ENCODE assay signal across 11 cellular contexts in genomic region chr3:170033489-170033888, GRCh38. TPM values are rescaled to one million over a fixed set of nuclear protein-coding genes. Genes with fewer than 3 reads are reported as not detected.
DNase-seq lines count a peak whose midpoint lies in the region; ATAC-seq lines count a peak whose summit lies in the region.
"Had no signal": no experiment of that assay in that cellular context is flagged by ENCODE, and none has a peak within 500 bp of the region (broad histone marks: within the 10 kb centered on the region; RNA-seq: fewer than 3 reads in every experiment).

No MANE protein-coding gene starts in this region.

- peak overlapping the region; percentile 1 for H2AFZ ChIP-seq in neuronal stem cell (ENCODE audit: low read length)

- H3K36me3 Mint-ChIP-seq in IgD-negative memory B cell (peaks cover 2% of the 10 kb centered on the region), T-cell (peaks cover 4% of the 10 kb centered on the region)

- H2BK15ac ChIP-seq in neuronal stem cell (ENCODE audit: low read length), result no peak overlapping the region

- H3K4me1 Mint-ChIP-seq in IgD-negative memory B cell (peaks cover 10 to 11% (median 10%) of the 10 kb centered on the region in 3 donors), T-cell (peaks cover 37 to 43% (median 40%) of the 10 kb centered on the region in 3 donors)

- H4K91ac ChIP-seq in neuronal stem cell (ENCODE audit: low read depth, low read length, poor library complexity), result no peak overlapping the region

- H3K27ac Mint-ChIP-seq in IgD-negative memory B cell (peak overlapping the region in 2 of 3 donors; percentile 16 to 46), T-cell (peak overlapping the region; percentile 73 to 79)

- H2BK12ac ChIP-seq in neuronal stem cell (ENCODE audit: low read length), result no peak overlapping the region

- peak; percentile 74 to 83 (median 80) for ATAC-seq in T-cell (replicated peaks in 1 of 4)
- no peak for ATAC-seq in HG03565 (IDR thresholded peaks at IDR 0.05; ENCODE audit: unreplicated experiment)
- ATAC-seq in GM19395 (IDR thresholded peaks at IDR 0.05; ENCODE audit: unreplicated experiment), result no peak
- no peak for ATAC-seq in HG03108 (IDR thresholded peaks at IDR 0.05; ENCODE audit: unreplicated experiment)
- ATAC-seq: left lung had no signal

- POLR2A ChIA-PET in T-cell (lab: Charles Lee), result interaction anchor here (1.3 to 1.5 kb wide), 2 partner anchors 12 to 68 kb away, joined by 3 read pairs; no protein-coding TSS in a partner anchor

- DNase-seq in T-cell, result peak; percentile 23 to 77 (median 56)
- peak; percentile 14 for DNase-seq in activated T-helper 1 cell treated with Interleukin-2 at 50 U/mL for 16 hours (ENCODE audit: low read depth)
- DNase-seq in neuronal stem cell (ENCODE audit: low spot score), result no peak
- DNase-seq in NCI-H748 (lab: John Stamatoyannopoulos, UW; ENCODE audit: unreplicated experiment), result no peak
- DNase-seq: Karpas-422, left lung had no signal

- H3K14ac ChIP-seq in neuronal stem cell (ENCODE audit: low read length), result no peak overlapping the region

- peak overlapping the region in 2 of 4 donors; percentile 25 for H3K4me3 Mint-ChIP-seq in IgD-negative memory B cell
- H3K4me3 Mint-ChIP-seq in T-cell, result peak overlapping the region in 2 of 3 donors; percentile 18 to 65

- H3K4ac ChIP-seq in neuronal stem cell (ENCODE audit: low read length), result no peak overlapping the region

- no peak overlapping the region for H2BK5ac ChIP-seq in neuronal stem cell (ENCODE audit: low read length)

- no peaks in the 10 kb centered on the region for H3K4me1 ChIP-seq in neuronal stem cell (ENCODE audit: control insufficient read depth in 2 of 2, insufficient read depth in 1 of 2, low read depth in 1 of 2, low read length in 2 of 2)

- H2AK5ac ChIP-seq in neuronal stem cell (ENCODE audit: low read depth, low read length), result no peak overlapping the region

- no peak overlapping the region for H2BK120ac ChIP-seq in neuronal stem cell (ENCODE audit: low read depth, low read length)

- H3K27ac ChIP-seq in neuronal stem cell (replicated peaks; ENCODE audit: low read length), result no peak overlapping the region
- H3K27ac ChIP-seq: Peyer's patch had no signal

- WGBS in neuronal stem cell (ENCODE audit: extremely low coverage in 2 of 2, insufficient read length in 2 of 2, insufficient replicate concordance in 1 of 2), 2 donors, result no CpG with 5 or more reads among the region's 8 CpGs

- H3K4me3 ChIP-seq in neuronal stem cell (ENCODE audit: low read length in 2 of 2), result no peak overlapping the region
- H3K4me3 ChIP-seq: left lung, Peyer's patch had no signal

- H3K18ac ChIP-seq in neuronal stem cell (ENCODE audit: low read length), result no peak overlapping the region

- no peak overlapping the region for H3K23ac ChIP-seq in neuronal stem cell (ENCODE audit: low read depth, low read length, poor library complexity)

- H3K27me3 ChIP-seq in neuronal stem cell (ENCODE audit: control insufficient read depth in 3 of 3, insufficient read depth in 3 of 3, low read depth in 1 of 3, low read length in 3 of 3), result peaks cover 0 to 16% (median 8%) of the 10 kb centered on the region in 3 experiments
- H3K27me3 ChIP-seq: Peyer's patch had no signal

- H3K9me3 Mint-ChIP-seq in IgD-negative memory B cell (no peaks in the 10 kb centered on the region), T-cell (peaks cover 0 to 4% (median 0%) of the 10 kb centered on the region in 3 donors)

- no peaks in the 10 kb centered on the region for H3K36me3 ChIP-seq in neuronal stem cell (replicated peaks in 1 of 2; ENCODE audit: control insufficient read depth in 2 of 2, insufficient read depth in 2 of 2, low read length in 2 of 2)
- H3K36me3 ChIP-seq: left lung, Peyer's patch had no signal

- no peaks in the 10 kb centered on the region for H3K9me3 ChIP-seq in neuronal stem cell (replicated peaks in 1 of 2; ENCODE audit: control insufficient read depth in 2 of 2, insufficient read depth in 1 of 2, low read depth in 1 of 2, low read length in 2 of 2)
- H3K9me3 ChIP-seq: left lung, Peyer's patch had no signal

- CTCF ChIA-PET in T-cell (lab: Charles Lee), result interaction anchor here (1.2 to 2.7 kb wide), 2 partner anchors 12 to 46 kb away, joined by 3 to 14 read pairs; no protein-coding TSS in a partner anchor

- H3K4me2 ChIP-seq in neuronal stem cell (ENCODE audit: insufficient read depth, low read length, poor library complexity, severe bottlenecking), result no peak overlapping the region

- no peaks in the 10 kb centered on the region for H3K79me1 ChIP-seq in neuronal stem cell (ENCODE audit: low read depth, low read length)

- no peak overlapping the region for H4K8ac ChIP-seq in neuronal stem cell (ENCODE audit: low read depth, low read length)

- no peak overlapping the region for H3K9ac ChIP-seq in neuronal stem cell (ENCODE audit: low read depth, low read length, poor library complexity)

- H3K27me3 Mint-ChIP-seq in IgD-negative memory B cell, result peaks cover 3% of the 10 kb centered on the region
- no peaks in the 10 kb centered on the region for H3K27me3 Mint-ChIP-seq in T-cell

RNA-seq across cellular contexts. Expression of gene GPR160, which starts 4.3 kb away (rescaled TPM):
- 40.9 TPM for polyA plus RNA-seq in IgD-negative memory B cell
- total RNA-seq in T-cell, result 1 to 10 TPM; 4.3 to 8.4 (median 5.9) TPM
- 0.46 TPM for polyA plus RNA-seq in neuronal stem cell (2013, experiment 1 of 2)
- polyA plus RNA-seq in neuronal stem cell (2013, experiment 2 of 2), result 0.37 TPM

Comparison
In these comparisons a context has a peak if more than half of its experiments do, and no peak if none do; other contexts are left out.
1. ATAC-seq: peak in T-cell (4 of 4); none in HG03565 (single experiment), GM19395 (single experiment) and HG03108 (single experiment).
2. DNase-seq: peak in T-cell (34 of 34) and activated T-helper 1 cell treated with Interleukin-2 at 50 U/mL for 16 hours (single experiment); none in neuronal stem cell (single experiment) and NCI-H748 (single experiment).